In genomic region chr11:102599642-102600261, GRCh38 we compare ENCODE assay signal across 1 cellular context.
TF ChIP-seq lines count a peak whose summit lies in the region.

No MANE protein-coding gene starts in this region.

TF ChIP-seq in GM12878, 131 proteins besides CTCF, POLR2A, EP300 and RAD21 (continues in another document):
- no peak for TF ChIP-seq ZBTB33 (IDR thresholded peaks at IDR 0.05)
- TF ChIP-seq MAX (IDR thresholded peaks at IDR 0.05; ENCODE audit: low read depth, low read length): no peak
- no peak for TF ChIP-seq PAX8 (IDR thresholded peaks at IDR 0.05)
- TF ChIP-seq CBX3 (IDR thresholded peaks at IDR 0.05; ENCODE audit: borderline replicate concordance, low read depth): no peak
- no peak for TF ChIP-seq SIN3A (IDR thresholded peaks at IDR 0.05; ENCODE audit: low read depth, low read length)
- no peak for TF ChIP-seq RB1 (IDR thresholded peaks at IDR 0.05; ENCODE audit: borderline replicate concordance)
- TF ChIP-seq JUND (IDR thresholded peaks at IDR 0.05; ENCODE audit: low read depth, low read length): 0 out of 2 replicates have a peak, but pooled peaks have one; percentile 40
- TF ChIP-seq HSF1 (IDR thresholded peaks at IDR 0.05; ENCODE audit: low read depth, low read length): no peak
- TF ChIP-seq SREBF2 (IDR thresholded peaks at IDR 0.05; ENCODE audit: low read length): no peak
- no peak; the same call in 1 of the 2 replicates for TF ChIP-seq FOXM1 (IDR thresholded peaks at IDR 0.05; ENCODE audit: low read depth, low read length)
- TF ChIP-seq CHD4 (IDR thresholded peaks at IDR 0.05): no peak
- no peak for TF ChIP-seq TCF12 (IDR thresholded peaks at IDR 0.05; ENCODE audit: low read depth, low read length)
- peak; percentile 30; the same call in 1 of the 2 replicates for TF ChIP-seq RUNX3 (IDR thresholded peaks at IDR 0.05; ENCODE audit: low read length)
- peak; percentile 45 for TF ChIP-seq MLLT1 (IDR thresholded peaks at IDR 0.05)
- peak; percentile 74; the same call in 1 of the 2 replicates for TF ChIP-seq BACH1 (IDR thresholded peaks at IDR 0.05; ENCODE audit: borderline replicate concordance)
- no peak for TF ChIP-seq KLF5 (IDR thresholded peaks at IDR 0.05; ENCODE audit: partially characterized antibody)
- 0 out of 2 replicates have a peak, but pooled peaks have one; percentile 69 for TF ChIP-seq STAT3 (IDR thresholded peaks at IDR 0.05; ENCODE audit: low read depth, low read length)
- TF ChIP-seq BHLHE40 (IDR thresholded peaks at IDR 0.05; ENCODE audit: borderline replicate concordance in 1 of 2, low read depth in 2 of 2, low read length in 1 of 2): no peak; a peak in 1 of 4 replicates
- TF ChIP-seq ELK1 (IDR thresholded peaks at IDR 0.05; ENCODE audit: low read depth, low read length): no peak
- no peak for TF ChIP-seq MEF2A (IDR thresholded peaks at IDR 0.05; ENCODE audit: insufficient read depth, low read depth, low read length)
- peak; percentile 77 for TF ChIP-seq JUNB (IDR thresholded peaks at IDR 0.05)
- no peak for TF ChIP-seq ZNF24 (IDR thresholded peaks at IDR 0.05)
- TF ChIP-seq NR2C2 (IDR thresholded peaks at IDR 0.05; ENCODE audit: borderline replicate concordance, control insufficient read depth, insufficient read length, low read depth): no peak
- no peak for TF ChIP-seq SMC3 (IDR thresholded peaks at IDR 0.05; ENCODE audit: borderline replicate concordance, low read length)
- no peak for TF ChIP-seq RELA (IDR thresholded peaks at IDR 0.05; ENCODE audit: borderline replicate concordance, partially characterized antibody)
- no peak for TF ChIP-seq NBN (IDR thresholded peaks at IDR 0.05)
- no peak for TF ChIP-seq SUZ12 (IDR thresholded peaks at IDR 0.05; ENCODE audit: unreplicated experiment)
- TF ChIP-seq NR2C1 (IDR thresholded peaks at IDR 0.05): no peak
- no peak for TF ChIP-seq GABPA (IDR thresholded peaks at IDR 0.05; ENCODE audit: low read depth)
- TF ChIP-seq ATF2 (IDR thresholded peaks at IDR 0.05; ENCODE audit: low read length): peak; percentile 15; the same call in 1 of the 2 replicates
- TF ChIP-seq ZNF274 (IDR thresholded peaks at IDR 0.05; ENCODE audit: insufficient read depth, insufficient read length): no peak
- no peak for TF ChIP-seq CHD1 (IDR thresholded peaks at IDR 0.05; ENCODE audit: low read depth, low read length)
- no peak for TF ChIP-seq KAT2A (conservative IDR thresholded peaks at IDR 0.05; ENCODE audit: control insufficient read depth, low read depth, low read length)
- TF ChIP-seq NFYA (IDR thresholded peaks at IDR 0.05; ENCODE audit: borderline replicate concordance, low read depth, low read length): no peak
- peak; percentile 46 for TF ChIP-seq SKIL (IDR thresholded peaks at IDR 0.05; ENCODE audit: low read depth, poor library complexity, severe bottlenecking)
- no peak for TF ChIP-seq ZNF207 (IDR thresholded peaks at IDR 0.05; ENCODE audit: borderline replicate concordance)
- TF ChIP-seq RELB (IDR thresholded peaks at IDR 0.05; ENCODE audit: low read depth): peak; percentile 44; the same call in 1 of the 2 replicates
- TF ChIP-seq HCFC1 (IDR thresholded peaks at IDR 0.05; ENCODE audit: low read length): no peak
- no peak for TF ChIP-seq CBX5 (IDR thresholded peaks at IDR 0.05; ENCODE audit: low read depth)
- TF ChIP-seq SMAD1 (IDR thresholded peaks at IDR 0.05; ENCODE audit: low read depth, partially characterized antibody): no peak
- no peak for TF ChIP-seq PAX5 (IDR thresholded peaks at IDR 0.05; ENCODE audit: borderline replicate concordance, low read depth, low read length)
- TF ChIP-seq FOS (IDR thresholded peaks at IDR 0.05; ENCODE audit: borderline replicate concordance, extremely low read depth, insufficient read length): no peak
- TF ChIP-seq IKZF1 (conservative IDR thresholded peaks at IDR 0.05): peak; percentile 33; the same call in 1 of the 2 replicates
- TF ChIP-seq TBL1XR1 (IDR thresholded peaks at IDR 0.05; ENCODE audit: low read depth, low read length): no peak
- peak in 1 of 2 experiments; percentile 15; a peak in 2 of 4 replicates for TF ChIP-seq IKZF2 (IDR thresholded peaks at IDR 0.05)
- peak; percentile 83 for TF ChIP-seq PKNOX1 (IDR thresholded peaks at IDR 0.05)
- no peak for TF ChIP-seq ZNF622 (IDR thresholded peaks at IDR 0.05)
- TF ChIP-seq CEBPZ (IDR thresholded peaks at IDR 0.05; ENCODE audit: low read depth, low read length): no peak
- TF ChIP-seq TCF3 (IDR thresholded peaks at IDR 0.05; ENCODE audit: borderline replicate concordance, insufficient read depth, low read depth, low read length): no peak
- TF ChIP-seq CHD2 (IDR thresholded peaks at IDR 0.05; ENCODE audit: borderline replicate concordance, low read depth, low read length): no peak
- TF ChIP-seq ETV6 (conservative IDR thresholded peaks at IDR 0.05 in 1 of 2, IDR thresholded peaks at IDR 0.05 in 1 of 2; ENCODE audit: borderline replicate concordance in 1 of 2, low read depth in 1 of 2): no peak
- TF ChIP-seq ZBED1 (IDR thresholded peaks at IDR 0.05; ENCODE audit: borderline replicate concordance): no peak
- no peak for TF ChIP-seq ATF3 (IDR thresholded peaks at IDR 0.05; ENCODE audit: borderline replicate concordance, extremely low read depth, low read depth, low read length)
